27 cellular contexts compared by ENCODE assay signal in genomic region chr3:6854184-6854583, GRCh38. TPM values are rescaled to one million over a fixed set of nuclear protein-coding genes. Genes with fewer than 3 reads are reported as not detected.
"Had no signal": no experiment of that assay in that cellular context is flagged by ENCODE, and none has a peak within 500 bp of the region (broad histone marks: within the 10 kb centered on the region; RNA-seq: fewer than 3 reads in every experiment).

No MANE protein-coding gene starts in this region.

- H3K9me3 ChIP-seq: stomach, suprapubic skin, testis, thoracic aorta, thyroid gland, tibial artery, tibial nerve, transverse colon, upper lobe of left lung, upper lobe of right lung, uterus, vagina had no signal

- H3K4me3 ChIP-seq: stomach, suprapubic skin, testis, thoracic aorta, thyroid gland, tibial artery, tibial nerve, transverse colon, upper lobe of left lung, upper lobe of right lung, uterus, vagina had no signal

- H3K27ac ChIP-seq: stomach, suprapubic skin, testis, thoracic aorta, thyroid gland, tibial artery, tibial nerve, transverse colon, upper lobe of left lung, upper lobe of right lung, uterus, vagina had no signal

- H3K27me3 ChIP-seq: suprapubic skin, testis, thyroid gland, tibial artery, tibial nerve, transverse colon, upper lobe of left lung, upper lobe of right lung, uterus, vagina had no signal

- H3K4me1 ChIP-seq: stomach, suprapubic skin, testis, thyroid gland, tibial artery, tibial nerve, transverse colon, upper lobe of left lung, upper lobe of right lung, uterus, vagina had no signal

- FAIRE-seq: urothelium cell line had no signal

- DNase-seq: stimulated activated CD4-positive, alpha-beta T cell treated with anti-CD3 and anti-CD28 coated beads, Interleukin-2, amount 100 ng/mL, for 48 hours; stimulated activated CD4-positive, alpha-beta T cell treated with anti-CD3 and anti-CD28 coated beads, Interleukin-4, amount 100 ng/mL, for 1 hour; stimulated activated CD4-positive, alpha-beta T cell treated with anti-CD3 and anti-CD28 coated beads, Interleukin-4, amount 100 ng/mL, for 24 hours; stimulated activated CD4-positive, alpha-beta T cell treated with anti-CD3 and anti-CD28 coated beads, Interleukin-4, amount 100 ng/mL, for 4 hours; stimulated activated CD8-positive, alpha-beta memory T cell treated with anti-CD3 and anti-CD28 coated beads, Interleukin-4, amount 100 ng/mL, for 48 hours; stimulated activated naive B cell treated with anti-CD40 and anti-IgM and Interleukin-4, amounts not matched to agents 10 μg/mL and 1 μg/mL and 100 μg/mL, for 72 hours; stimulated activated naive CD4-positive, alpha-beta T cell; stimulated activated naive CD4-positive, alpha-beta T cell treated with Interleukin-2 at 50 U/mL for 16 hours; stimulated activated naive CD8-positive, alpha-beta T cell treated with anti-CD3 and anti-CD28 coated beads, Interleukin-15, amount 100 ng/mL, for 72 hours; stimulated activated naive CD8-positive, alpha-beta T cell treated with anti-CD3 and anti-CD28 coated beads, Interleukin-15, Interleukin-2, amounts not matched to agents 100 U/mL and 50 U/mL, for 24 hours; stomach; substantia nigra; testis; thyroid gland; tibial artery; transverse colon; trophoblast cell; upper lobe of left lung; upper lobe of right lung; uterus had no signal

- H3K36me3 ChIP-seq: stomach, suprapubic skin, thoracic aorta, thyroid gland, tibial artery, tibial nerve, transverse colon, upper lobe of left lung, upper lobe of right lung, uterus, vagina had no signal

- ATAC-seq: stimulated activated effector memory CD8-positive, alpha-beta T cell treated with anti-CD3 and anti-CD28 coated beads, Interleukin-12 subunit alpha, Interleukin-12 subunit beta, amount 100 ng/mL, for 72 hours; stimulated activated memory B cell treated with anti-CD40 and anti-IgM and Interleukin-4, amounts not matched to agents 10 μg/mL and 1 μg/mL and 100 μg/mL, for 72 hours; stimulated activated naive B cell treated with anti-CD40 and anti-IgM and Interleukin-4, amounts not matched to agents 10 μg/mL and 1 μg/mL and 100 μg/mL, for 72 hours; stimulated activated naive CD8-positive, alpha-beta T cell treated with anti-CD3 and anti-CD28 coated beads, Interleukin-15, amount 100 ng/mL, for 72 hours; stimulated activated naive CD8-positive, alpha-beta T cell treated with anti-CD3 and anti-CD28 coated beads, Interleukin-15, Interleukin-2, amounts not matched to agents 100 U/mL and 50 U/mL, for 24 hours; upper lobe of right lung had no signal

RNA-seq across cellular contexts. Expression of gene GRM7, which starts 6.7 kb away (rescaled TPM):
- total RNA-seq: upper lobe of right lung had no signal
